In genomic region chr9:121360975-121361374, GRCh38 we compare ENCODE assay signal across 11 cellular contexts. TPM values are rescaled to one million over a fixed set of nuclear protein-coding genes. Genes with fewer than 3 reads are reported as not detected.
A peak's percentile ranks its signal among the peaks of the same experiment; 100 is the strongest.
DNase-seq lines count a peak whose midpoint lies in the region; ATAC-seq and TF ChIP-seq lines count a peak whose summit lies in the region.
"Had no signal": no experiment of that assay in that cellular context is flagged by ENCODE, and none has a peak within 500 bp of the region (broad histone marks: within the 10 kb centered on the region; RNA-seq: fewer than 3 reads in every experiment).

No MANE protein-coding gene starts in this region.

- peaks cover 43 to 100% (median 81%) of the 10 kb centered on the region in 3 donors for H3K4me1 ChIP-seq in esophagus squamous epithelium

- H3K36me3 Mint-ChIP-seq in natural killer cell treated with Interleukin-12 subunit alpha and Interleukin-12 subunit beta and Interleukin-15 and Interleukin-18, amount 100 ng/mL, for 72 hours, result peaks cover 12% of the 10 kb centered on the region
- no peaks in the 10 kb centered on the region for H3K36me3 Mint-ChIP-seq in activated CD4-positive, alpha-beta T cell treated with anti-CD3 and anti-CD28 coated beads for 36 hours (ENCODE audit: low read depth)

- peak overlapping the region; percentile 63 to 98 (median 87) for H3K27ac ChIP-seq in esophagus squamous epithelium
- H3K27ac ChIP-seq: C4-2B had no signal

- H3K27me3 ChIP-seq in esophagus squamous epithelium, result no peaks in the 10 kb centered on the region

- CTCF ChIA-PET in AG04449 (lab: Yijun Ruan, JAX), result interaction anchor here (1.0 to 1.7 kb wide), 3 partner anchors 10 to 41 kb away, joined by 3 to 5 read pairs (median 3); no protein-coding TSS in a partner anchor
- CTCF ChIA-PET in activated CD4-positive, alpha-beta T cell treated with anti-CD3 and anti-CD28 coated beads for 36 hours (lab: Charles Lee), result interaction anchor here (0.6 to 1.0 kb wide), 2 partner anchors 149 to 1442 kb away, joined by 3 read pairs; no protein-coding TSS in a partner anchor

- H3K4me1 Mint-ChIP-seq in natural killer cell treated with Interleukin-12 subunit alpha and Interleukin-12 subunit beta and Interleukin-15 and Interleukin-18, amount 100 ng/mL, for 72 hours (ENCODE audit: low read depth in 2 of 2), result peaks cover 75 to 93% of the 10 kb centered on the region in 2 donors
- peaks cover 46% of the 10 kb centered on the region for H3K4me1 Mint-ChIP-seq in activated CD4-positive, alpha-beta T cell treated with anti-CD3 and anti-CD28 coated beads for 36 hours

- no peak for ATAC-seq in natural killer cell treated with Interleukin-12 subunit alpha and Interleukin-12 subunit beta and Interleukin-15 and Interleukin-18, amount 100 ng/mL, for 72 hours
- ATAC-seq in HG03045 (IDR thresholded peaks at IDR 0.05; ENCODE audit: unreplicated experiment) (no peak), GM21515 (IDR thresholded peaks at IDR 0.05; ENCODE audit: unreplicated experiment) (no peak)
- no peak for ATAC-seq in activated CD4-positive, alpha-beta T cell treated with anti-CD3 and anti-CD28 coated beads for 36 hours

- peak; percentile 79 for DNase-seq in AG04449 (ENCODE audit: low read depth, low spot score)
- DNase-seq in OCI-M1 (lab: John Stamatoyannopoulos, UW), result peak; percentile 24
- DNase-seq in esophagus squamous epithelium (lab: John Stamatoyannopoulos, UW), result no peak
- DNase-seq in natural killer cell treated with Interleukin-12 subunit alpha and Interleukin-12 subunit beta and Interleukin-15 and Interleukin-18, amount 100 ng/mL, for 72 hours (ENCODE audit: low spot score), result no peak
- no peak for DNase-seq in globus pallidus (ENCODE audit: low spot score)
- DNase-seq in activated CD4-positive, alpha-beta T cell treated with anti-CD3 and anti-CD28 coated beads for 36 hours, result no peak
- DNase-seq: anterior cingulate cortex, NCI-H2171 had no signal

- H3K4me3 ChIP-seq in AG04449 (ENCODE audit: low read depth, low read length) (no peak overlapping the region), esophagus squamous epithelium (no peak overlapping the region)

- H3K9me3 ChIP-seq in esophagus squamous epithelium, result no peaks in the 10 kb centered on the region

- H3K36me3 ChIP-seq in esophagus squamous epithelium, result peaks cover 0 to 2% (median 0%) of the 10 kb centered on the region in 3 donors

- no peak for TF ChIP-seq POLR2A in esophagus squamous epithelium (IDR thresholded peaks at IDR 0.05)

- no peak for TF ChIP-seq CTCF in AG04449 (IDR thresholded peaks at IDR 0.05; ENCODE audit: insufficient read depth, low read length, missing control alignments)
- no peak for TF ChIP-seq CTCF in esophagus squamous epithelium (IDR thresholded peaks at IDR 0.05)

- no peaks in the 10 kb centered on the region for H3K9me3 Mint-ChIP-seq in natural killer cell treated with Interleukin-12 subunit alpha and Interleukin-12 subunit beta and Interleukin-15 and Interleukin-18, amount 100 ng/mL, for 72 hours
- no peaks in the 10 kb centered on the region for H3K9me3 Mint-ChIP-seq in activated CD4-positive, alpha-beta T cell treated with anti-CD3 and anti-CD28 coated beads for 36 hours (ENCODE audit: low read depth)

- POLR2A ChIA-PET in AG04449 (lab: Yijun Ruan, JAX), result interaction anchor here (1.0 kb wide), 1 partner anchor 8 kb away, joined by 3 read pairs; no protein-coding TSS in a partner anchor
- POLR2A ChIA-PET in activated CD4-positive, alpha-beta T cell treated with anti-CD3 and anti-CD28 coated beads for 36 hours (lab: Charles Lee), result interaction anchor here (1.1 kb wide), 1 partner anchor 8 kb away, joined by 3 read pairs; no protein-coding TSS in a partner anchor

- intact Hi-C loops in esophagus squamous epithelium (cut with DNase I), result no loop called here
- intact Hi-C loops in activated CD4-positive, alpha-beta T cell treated with anti-CD3 and anti-CD28 coated beads for 36 hours (cut with DNase I, micrococcal nuclease), result no loop called here

- H3K27me3 Mint-ChIP-seq in natural killer cell treated with Interleukin-12 subunit alpha and Interleukin-12 subunit beta and Interleukin-15 and Interleukin-18, amount 100 ng/mL, for 72 hours, result no peaks in the 10 kb centered on the region
- no peaks in the 10 kb centered on the region for H3K27me3 Mint-ChIP-seq in activated CD4-positive, alpha-beta T cell treated with anti-CD3 and anti-CD28 coated beads for 36 hours

- H3K4me3 Mint-ChIP-seq in natural killer cell treated with Interleukin-12 subunit alpha and Interleukin-12 subunit beta and Interleukin-15 and Interleukin-18, amount 100 ng/mL, for 72 hours, result peak overlapping the region; percentile 36
- H3K4me3 Mint-ChIP-seq in activated CD4-positive, alpha-beta T cell treated with anti-CD3 and anti-CD28 coated beads for 36 hours, result no peak overlapping the region

- peak overlapping the region; percentile 57 to 93 for H3K27ac Mint-ChIP-seq in natural killer cell treated with Interleukin-12 subunit alpha and Interleukin-12 subunit beta and Interleukin-15 and Interleukin-18, amount 100 ng/mL, for 72 hours
- no peak overlapping the region for H3K27ac Mint-ChIP-seq in activated CD4-positive, alpha-beta T cell treated with anti-CD3 and anti-CD28 coated beads for 36 hours

RNA-seq across cellular contexts. Expression of gene STOM, which starts 9.1 kb away (rescaled TPM):
- 100 to 1,000 TPM in 2 of 4 donors, 10 to 100 TPM in 2; 43.7 to 169 (median 119) TPM for total RNA-seq in esophagus squamous epithelium
- 100 to 1,000 TPM in 1 of 2 donors, 10 to 100 TPM in 1; 99.4 to 321 TPM for total RNA-seq in natural killer cell treated with Interleukin-12 subunit alpha and Interleukin-12 subunit beta and Interleukin-15 and Interleukin-18, amount 100 ng/mL, for 72 hours
- total RNA-seq in activated CD4-positive, alpha-beta T cell treated with anti-CD3 and anti-CD28 coated beads for 36 hours, result 10 to 100 TPM; 34.7 to 44.5 TPM

Comparison
In these comparisons a context has a peak if more than half of its experiments do, and no peak if none do; other contexts are left out.
1. DNase-seq: peak in AG04449 (single experiment) and OCI-M1 (single experiment); none in esophagus squamous epithelium (single experiment), natural killer cell treated with Interleukin-12 subunit alpha and Interleukin-12 subunit beta and Interleukin-15 and Interleukin-18, amount 100 ng/mL, for 72 hours (single experiment), globus pallidus (single experiment) and activated CD4-positive, alpha-beta T cell treated with anti-CD3 and anti-CD28 coated beads for 36 hours (single experiment).